19 cellular contexts compared by ENCODE assay signal in genomic region chr3:193095366-193095765, GRCh38.
DNase-seq lines count a peak whose midpoint lies in the region; TF ChIP-seq lines count a peak whose summit lies in the region.
"Had no signal": no experiment of that assay in that cellular context is flagged by ENCODE, and none has a peak within 500 bp of the region (broad histone marks: within the 10 kb centered on the region; RNA-seq: fewer than 3 reads in every experiment).

No MANE protein-coding gene starts in this region.

- H3K4me3 Mint-ChIP-seq in H9 = no peak overlapping the region
- H3K4me3 Mint-ChIP-seq: CD14-positive monocyte, endodermal cell had no signal

- no peak overlapping the region for H2BK15ac ChIP-seq in H9 (ENCODE audit: low read depth, low read length)

- H3K18ac ChIP-seq in H9 (ENCODE audit: insufficient read length, low read depth, low read length) = no peak overlapping the region

- intact Hi-C loops in esophagus muscularis mucosa (cut with DNase I) = no loop called here

- no peaks in the 10 kb centered on the region for H3K23me2 ChIP-seq in H9 (ENCODE audit: insufficient read length, low read depth, low read length, poor library complexity, severe bottlenecking)

- no peak overlapping the region for H2BK120ac ChIP-seq in H9 (ENCODE audit: low read depth, low read length, poor library complexity, severe bottlenecking)

- H3K27ac ChIP-seq in mesodermal cell (ENCODE audit: low read depth, low read length, severe bottlenecking) (peak overlapping the region; percentile 54), esophagus muscularis mucosa (replicated peaks in 1 of 4) (no peak overlapping the region), H9 (ENCODE audit: insufficient read length, low read depth, low read length) (no peak overlapping the region)
- H3K27ac ChIP-seq: thoracic aorta had no signal

- H4K5ac ChIP-seq in H9 (ENCODE audit: insufficient read length, low read depth, low read length) = no peak overlapping the region

- no peaks in the 10 kb centered on the region; the same call in 1 of the 2 replicates for H3K27me3 ChIP-seq in MG63
- no peaks in the 10 kb centered on the region for H3K27me3 ChIP-seq in esophagus muscularis mucosa
- no peaks in the 10 kb centered on the region for H3K27me3 ChIP-seq in H9 (ENCODE audit: insufficient read depth, low read length)

- H2AFZ ChIP-seq in H9 (ENCODE audit: low read length) = no peak overlapping the region

- peaks cover 2 to 3% of the 10 kb centered on the region in 2 experiments for H3K9me3 Mint-ChIP-seq in H9

- no peak overlapping the region for H4K8ac ChIP-seq in H9 (replicated peaks; ENCODE audit: insufficient read length, low read depth, low read length)

- H4K91ac ChIP-seq in H9 (ENCODE audit: insufficient read length, low read depth, low read length) = no peak overlapping the region

- H3T11ph ChIP-seq in H9 (ENCODE audit: low read length) = no peak overlapping the region

- no peak overlapping the region for H3K4ac ChIP-seq in H9 (ENCODE audit: low read depth, low read length)

- H3K79me1 ChIP-seq in H9 (ENCODE audit: insufficient read depth, low read depth, low read length, poor library complexity, severe bottlenecking) = no peaks in the 10 kb centered on the region

- H3K36me3 ChIP-seq in MG63 = no peaks in the 10 kb centered on the region
- H3K36me3 ChIP-seq in mesodermal cell (ENCODE audit: control insufficient read depth, insufficient read depth, low read length) = no peaks in the 10 kb centered on the region
- H3K36me3 ChIP-seq in esophagus muscularis mucosa = no peaks in the 10 kb centered on the region
- H3K36me3 ChIP-seq: thoracic aorta had no signal

- H2AK5ac ChIP-seq in H9 (ENCODE audit: insufficient read length, low read length) = no peak overlapping the region

- DNase-seq in COR-L47 (lab: John Stamatoyannopoulos, UW) = peak; percentile 27
- peak; percentile 9 for DNase-seq in MG63
- DNase-seq in amniotic epithelial cell (ENCODE audit: low read depth) = peak; percentile 1
- DNase-seq in esophagus muscularis mucosa (ENCODE audit: extremely low spot score) = no peak
- no peak for DNase-seq in GOT3 (lab: John Stamatoyannopoulos, UW)
- DNase-seq in H9 = no peak
- DNase-seq in activated CD4-positive, alpha-beta T cell treated with anti-CD3 and anti-CD28 coated beads for 48 hours = no peak
- DNase-seq: activated CD4-positive, alpha-beta T cell treated with anti-CD3 and anti-CD28 coated beads, Interleukin-2, amount 50 U/mL, for 1 hour; activated CD8-positive, alpha-beta memory T cell treated with anti-CD3 and anti-CD28 coated beads, Interleukin-2, amount 50 U/mL, for 48 hours; activated gamma-delta T cell treated with Interleukin-2 at 50 U/mL for 16 hours; amniotic stem cell; DND-41; endodermal cell; HCEC 1CT; hippocampal formation; mesendoderm had no signal

- H3K9me3 ChIP-seq in MG63 (no peaks in the 10 kb centered on the region), mesodermal cell (ENCODE audit: control insufficient read depth, low read length) (no peaks in the 10 kb centered on the region), esophagus muscularis mucosa (peaks cover 0 to under 1% (median 0%) of the 10 kb centered on the region in 4 donors), H9 (ENCODE audit: control insufficient read depth, low read depth, low read length) (no peaks in the 10 kb centered on the region)
- H3K9me3 ChIP-seq: thoracic aorta had no signal

- H3K79me2 ChIP-seq in H9 (ENCODE audit: insufficient read depth, low read length) = no peaks in the 10 kb centered on the region

- H3K9ac ChIP-seq in H9 (ENCODE audit: extremely low read depth, insufficient read length, low read length) = no peak overlapping the region

- H3K4me2 ChIP-seq in H9 (ENCODE audit: insufficient read depth, insufficient read length, low read length) = no peak overlapping the region

- no peak overlapping the region for H3K14ac ChIP-seq in H9 (ENCODE audit: insufficient read depth, low read length)

- H2BK20ac ChIP-seq in H9 (ENCODE audit: low read depth, low read length, poor library complexity, severe bottlenecking) = no peak overlapping the region

- no peak for TF ChIP-seq POLR2A in esophagus muscularis mucosa (IDR thresholded peaks at IDR 0.05; ENCODE audit: low read depth)

- no peak overlapping the region for H2BK5ac ChIP-seq in H9 (ENCODE audit: insufficient read length, low read length)

- no peaks in the 10 kb centered on the region for H4K20me1 ChIP-seq in H9 (ENCODE audit: control insufficient read depth, insufficient read depth, insufficient read length)

- no peaks in the 10 kb centered on the region for H3K4me1 Mint-ChIP-seq in H9
- H3K4me1 Mint-ChIP-seq: CD14-positive monocyte, endodermal cell had no signal

- H3K27me3 Mint-ChIP-seq in H9 (ENCODE audit: low read depth) = no peaks in the 10 kb centered on the region; the same call in 1 of the 2 replicates

- H3K36me3 Mint-ChIP-seq in H9 (ENCODE audit: insufficient read depth in 1 of 3, low read depth in 3 of 3) = peaks cover 1 to 3% (median 2%) of the 10 kb centered on the region in 3 experiments; a peak in 5 of 7 replicates
- H3K36me3 Mint-ChIP-seq: CD14-positive monocyte had no signal

- H3K4me3 ChIP-seq in MG63 (no peak overlapping the region), mesodermal cell (ENCODE audit: extremely low read depth, insufficient read depth, low read length, poor library complexity, severe bottlenecking) (no peak overlapping the region), esophagus muscularis mucosa (no peak overlapping the region)
- H3K4me3 ChIP-seq: thoracic aorta had no signal

- H3K4me1 ChIP-seq in mesodermal cell (ENCODE audit: control insufficient read depth, insufficient read depth, low read length, poor library complexity, severe bottlenecking) = no peaks in the 10 kb centered on the region
- peaks cover 0 to 7% (median 0%) of the 10 kb centered on the region in 4 donors for H3K4me1 ChIP-seq in esophagus muscularis mucosa
- no peaks in the 10 kb centered on the region for H3K4me1 ChIP-seq in H9 (ENCODE audit: insufficient read depth, low read length)

- no peak for TF ChIP-seq EP300 in esophagus muscularis mucosa (IDR thresholded peaks at IDR 0.05)

- no peak overlapping the region for H3K23ac ChIP-seq in H9 (ENCODE audit: insufficient read length, low read depth, low read length)

- TF ChIP-seq CTCF in esophagus muscularis mucosa (IDR thresholded peaks at IDR 0.05) (no peak), H9 (conservative IDR thresholded peaks at IDR 0.05) (no peak)

- no peak overlapping the region for H3K27ac Mint-ChIP-seq in H9
- H3K27ac Mint-ChIP-seq: CD14-positive monocyte, endodermal cell had no signal

- 91 to 92% methylated on average over 2 to 3 of the region's 4 CpGs for WGBS in mesodermal cell (ENCODE audit: insufficient coverage in 2 of 2), 2 experiments
- WGBS in esophagus muscularis mucosa = 86% methylated on average over 4 of the region's 4 CpGs
- no CpG with 5 or more reads among the region's 4 CpGs for WGBS in H9 (ENCODE audit: extremely low coverage, insufficient read length, low lambda C conversion rate)

- no peak overlapping the region for H3K56ac ChIP-seq in H9 (ENCODE audit: insufficient read length, low read depth, low read length)

- no peak overlapping the region for H2BK12ac ChIP-seq in H9 (ENCODE audit: insufficient read length, low read depth, low read length)

Comparison
In these comparisons a context has a peak if more than half of its experiments do, and no peak if none do; other contexts are left out.
1. DNase-seq: peak in COR-L47 (single experiment), MG63 (single experiment) and amniotic epithelial cell (single experiment); none in esophagus muscularis mucosa (single experiment), GOT3 (single experiment), H9 (single experiment) and activated CD4-positive, alpha-beta T cell treated with anti-CD3 and anti-CD28 coated beads for 48 hours (single experiment).